12 cellular contexts compared by ENCODE assay signal in genomic region chr6:2714359-2714895, GRCh38. TPM values are rescaled to one million over a fixed set of nuclear protein-coding genes. Genes with fewer than 3 reads are reported as not detected.
DNase-seq lines count a peak whose midpoint lies in the region; ATAC-seq and TF ChIP-seq lines count a peak whose summit lies in the region.
"Had no signal": no experiment of that assay in that cellular context is flagged by ENCODE, and none has a peak within 500 bp of the region (broad histone marks: within the 10 kb centered on the region; RNA-seq: fewer than 3 reads in every experiment).

No MANE protein-coding gene starts in this region.

- H3K27me3 ChIP-seq in adipocyte (replicated peaks; ENCODE audit: control insufficient read depth, insufficient read depth, low read length) (no peaks in the 10 kb centered on the region), foreskin keratinocyte (peaks cover 2% of the 10 kb centered on the region)
- H3K27me3 ChIP-seq: tibial artery had no signal

- H3K4me3 ChIP-seq in adipocyte (ENCODE audit: low read length), result peak overlapping the region; percentile 32
- H3K4me3 ChIP-seq: tibial artery had no signal

- peaks cover 14% of the 10 kb centered on the region for H3K9me3 ChIP-seq in adipocyte (ENCODE audit: control insufficient read depth, low read length)
- H3K9me3 ChIP-seq: tibial artery had no signal

- peaks cover 5% of the 10 kb centered on the region in 2 donors for H3K27me3 Mint-ChIP-seq in natural killer cell treated with Interleukin-12 subunit alpha and Interleukin-12 subunit beta and Interleukin-15 and Interleukin-18, amount 100 ng/mL, for 72 hours
- H3K27me3 Mint-ChIP-seq in natural killer cell (ENCODE audit: low read depth in 2 of 2), result peaks cover 3 to 13% of the 10 kb centered on the region in 2 donors
- H3K27me3 Mint-ChIP-seq: dendritic cell treated with granulocyte-macrophage colony-stimulating factor and Interleukin-4, amounts not matched to agents 40 ng/mL and 50 ng/mL, for 4 days had no signal

- peaks cover 8% of the 10 kb centered on the region for H3K9me3 Mint-ChIP-seq in natural killer cell treated with Interleukin-12 subunit alpha and Interleukin-12 subunit beta and Interleukin-15 and Interleukin-18, amount 100 ng/mL, for 72 hours
- peaks cover 4 to 7% of the 10 kb centered on the region in 2 donors for H3K9me3 Mint-ChIP-seq in natural killer cell

- peak; percentile 76 to 84 for ATAC-seq in natural killer cell treated with Interleukin-12 subunit alpha and Interleukin-12 subunit beta and Interleukin-15 and Interleukin-18, amount 100 ng/mL, for 72 hours
- ATAC-seq in natural killer cell (no peak), foreskin keratinocyte (peak; percentile 75), GM18870 (IDR thresholded peaks at IDR 0.05; ENCODE audit: unreplicated experiment) (no peak), GM19452 (IDR thresholded peaks at IDR 0.05; ENCODE audit: unreplicated experiment) (no peak)

- TF ChIP-seq CTCF in natural killer cell (IDR thresholded peaks at IDR 0.05) (no peak), foreskin keratinocyte (conservative IDR thresholded peaks at IDR 0.05) (no peak)

- peak overlapping the region in 1 of 2 donors; percentile 22 for H3K27ac Mint-ChIP-seq in natural killer cell treated with Interleukin-12 subunit alpha and Interleukin-12 subunit beta and Interleukin-15 and Interleukin-18, amount 100 ng/mL, for 72 hours
- no peak overlapping the region for H3K27ac Mint-ChIP-seq in natural killer cell
- H3K27ac Mint-ChIP-seq: activated B cell treated with CpG ODN at 0.5 μM for 24 hours; dendritic cell treated with granulocyte-macrophage colony-stimulating factor and Interleukin-4, amounts not matched to agents 40 ng/mL and 50 ng/mL, for 4 days had no signal

- H3K4me1 ChIP-seq in adipocyte (ENCODE audit: control insufficient read depth, insufficient read depth, low read length) (peaks cover 10% of the 10 kb centered on the region), foreskin keratinocyte (no peaks in the 10 kb centered on the region)
- H3K4me1 ChIP-seq: tibial artery had no signal

- peak overlapping the region; percentile 5 for H3K4me3 Mint-ChIP-seq in natural killer cell treated with Interleukin-12 subunit alpha and Interleukin-12 subunit beta and Interleukin-15 and Interleukin-18, amount 100 ng/mL, for 72 hours
- H3K4me3 Mint-ChIP-seq in natural killer cell, result no peak overlapping the region
- H3K4me3 Mint-ChIP-seq: activated B cell treated with CpG ODN at 0.5 μM for 24 hours; dendritic cell treated with granulocyte-macrophage colony-stimulating factor and Interleukin-4, amounts not matched to agents 40 ng/mL and 50 ng/mL, for 4 days had no signal

- H3K36me3 ChIP-seq in adipocyte (ENCODE audit: control insufficient read depth, insufficient read depth, low read length, severe bottlenecking), result no peaks in the 10 kb centered on the region
- H3K36me3 ChIP-seq: tibial artery had no signal

- peaks cover 12% of the 10 kb centered on the region for H3K36me3 Mint-ChIP-seq in natural killer cell treated with Interleukin-12 subunit alpha and Interleukin-12 subunit beta and Interleukin-15 and Interleukin-18, amount 100 ng/mL, for 72 hours
- peaks cover 17% of the 10 kb centered on the region for H3K36me3 Mint-ChIP-seq in natural killer cell

- H3K9ac ChIP-seq in adipocyte (ENCODE audit: low read length), result no peak overlapping the region

- no peak for DNase-seq in natural killer cell treated with Interleukin-12 subunit alpha and Interleukin-12 subunit beta and Interleukin-15 and Interleukin-18, amount 100 ng/mL, for 72 hours (ENCODE audit: low spot score)
- no peak for DNase-seq in natural killer cell
- DNase-seq in adipocyte (ENCODE audit: low read depth), result peak; percentile 64
- peak; percentile 54 to 66 for DNase-seq in foreskin keratinocyte
- no peak for DNase-seq in UCSD-AML1 (lab: John Stamatoyannopoulos, UW; ENCODE audit: unreplicated experiment)
- no peak for DNase-seq in NCI-H2029 (lab: John Stamatoyannopoulos, UW)
- DNase-seq: activated B cell treated with CpG ODN at 0.5 μM for 24 hours, tibial artery had no signal

- no peak overlapping the region for H3K27ac ChIP-seq in foreskin keratinocyte
- H3K27ac ChIP-seq: C4-2B, tibial artery had no signal

- intact Hi-C loops in natural killer cell (cut with micrococcal nuclease), result no loop called here

- peaks cover 0 to 9% of the 10 kb centered on the region in 2 donors for H3K4me1 Mint-ChIP-seq in natural killer cell treated with Interleukin-12 subunit alpha and Interleukin-12 subunit beta and Interleukin-15 and Interleukin-18, amount 100 ng/mL, for 72 hours (ENCODE audit: low read depth in 2 of 2)
- peaks cover 5 to 7% of the 10 kb centered on the region in 2 donors for H3K4me1 Mint-ChIP-seq in natural killer cell

RNA-seq across cellular contexts. Expression of gene MYLK4, which starts 36.3 kb away (rescaled TPM):
- under 1 TPM; 0.24 to 0.33 TPM for total RNA-seq in natural killer cell treated with Interleukin-12 subunit alpha and Interleukin-12 subunit beta and Interleukin-15 and Interleukin-18, amount 100 ng/mL, for 72 hours
- total RNA-seq in natural killer cell (1 to 10 TPM in 1 of 3 donors, under 1 TPM in 2; 0.45 to 1.1 (median 0.88) TPM), foreskin keratinocyte (0.24 and 0.28 TPM in 2 replicates)
- polyA plus RNA-seq in foreskin keratinocyte, result 0.08 and 0.09 TPM in 2 replicates

RNA-seq across cellular contexts. Expression of gene WRNIP1, which starts 50.8 kb away (rescaled TPM):
- total RNA-seq in natural killer cell treated with Interleukin-12 subunit alpha and Interleukin-12 subunit beta and Interleukin-15 and Interleukin-18, amount 100 ng/mL, for 72 hours, result 10 to 100 TPM; 54.5 to 57.8 TPM
- total RNA-seq in natural killer cell (10 to 100 TPM; 27.9 to 34.8 (median 30.5) TPM), foreskin keratinocyte (56.7 and 63.0 TPM in 2 replicates)
- 48.0 and 54.4 TPM in 2 replicates for polyA plus RNA-seq in foreskin keratinocyte

Comparison
In these comparisons a context has a peak if more than half of its experiments do, and no peak if none do; other contexts are left out.
1. ATAC-seq: peak in natural killer cell treated with Interleukin-12 subunit alpha and Interleukin-12 subunit beta and Interleukin-15 and Interleukin-18, amount 100 ng/mL, for 72 hours (2 of 2) and foreskin keratinocyte (single experiment); none in natural killer cell (0 of 3), GM18870 (single experiment) and GM19452 (single experiment).
2. DNase-seq: peak in adipocyte (single experiment) and foreskin keratinocyte (2 of 2); none in natural killer cell treated with Interleukin-12 subunit alpha and Interleukin-12 subunit beta and Interleukin-15 and Interleukin-18, amount 100 ng/mL, for 72 hours (single experiment), natural killer cell (single experiment), UCSD-AML1 (single experiment) and NCI-H2029 (single experiment).